In the genomic region with DNA sequence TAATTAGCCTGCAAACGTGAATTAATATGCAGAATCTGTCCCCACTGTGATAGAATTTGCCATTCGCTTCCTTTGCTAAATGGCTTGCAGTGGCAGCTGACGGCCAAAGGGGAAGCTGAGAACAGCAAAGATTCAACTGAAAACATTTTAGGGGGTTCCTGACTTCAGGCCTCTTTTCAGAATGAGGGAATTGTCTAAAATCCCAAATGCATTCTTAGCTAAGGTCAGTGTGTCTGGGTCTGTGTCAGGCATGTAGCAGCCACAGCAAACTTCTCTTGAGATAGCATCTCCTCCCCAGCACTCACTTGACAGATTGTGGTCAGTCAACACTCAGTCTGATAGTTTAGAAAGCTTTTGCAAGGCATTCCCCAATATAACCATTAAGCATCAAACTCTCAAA, we compare ENCODE assay signal across 12 cellular contexts.
"Had no signal": no experiment of that assay in that cellular context is flagged by ENCODE, and none has a peak within 500 bp of the region (broad histone marks: within the 10 kb centered on the region; RNA-seq: fewer than 3 reads in every experiment).

No MANE protein-coding gene starts in this region.

- DNase-seq: activated CD4-positive, alpha-beta T cell treated with anti-CD3 and anti-CD28 coated beads for 1 hour; activated CD8-positive, alpha-beta memory T cell treated with anti-CD3 and anti-CD28 coated beads for 24 hours; activated gamma-delta T cell; activated naive CD8-positive, alpha-beta T cell treated with anti-CD3 and anti-CD28 coated beads for 36 hours; brain microvascular endothelial cell; left lung; ovary; stimulated activated CD4-positive, alpha-beta T cell treated with anti-CD3 and anti-CD28 coated beads, Interleukin-15, amount 100 ng/mL, for 24 hours; stimulated activated CD4-positive, alpha-beta T cell treated with anti-CD3 and anti-CD28 coated beads, Interleukin-4, amount 100 ng/mL, for 4 hours; stomach; T1000 had no signal

- H3K27ac ChIP-seq: brain microvascular endothelial cell, left lung, ovary, stomach, thoracic aorta had no signal

- H3K9me3 ChIP-seq: left lung, ovary, stomach, thoracic aorta had no signal

- H3K36me3 ChIP-seq: brain microvascular endothelial cell, left lung, ovary, stomach, thoracic aorta had no signal

- H3K4me3 ChIP-seq: left lung, ovary, stomach, thoracic aorta had no signal

- H3K4me1 ChIP-seq: left lung, stomach had no signal

- H3K27me3 ChIP-seq: brain microvascular endothelial cell, left lung, ovary, stomach had no signal
